8 cellular contexts compared by ENCODE assay signal in genomic region chr18:3297025-3297984, GRCh38. TPM values are rescaled to one million over a fixed set of nuclear protein-coding genes. Genes with fewer than 3 reads are reported as not detected.
DNase-seq lines count a peak whose midpoint lies in the region; FAIRE-seq and TF ChIP-seq lines count a peak whose summit lies in the region.

No MANE protein-coding gene starts in this region.

- H3K27me3 Mint-ChIP-seq in HFFc6 (ENCODE audit: insufficient read depth) = peaks cover 6% of the 10 kb centered on the region; the same call in 1 of the 2 replicates

- H3K36me3 Mint-ChIP-seq in HFFc6 (ENCODE audit: low read depth) = peaks cover 4% of the 10 kb centered on the region; the same call in 1 of the 2 replicates

- peaks cover 0 to 3% of the 10 kb centered on the region in 2 donors for H3K4me1 ChIP-seq in small intestine (ENCODE audit: control insufficient read depth in 2 of 2, insufficient read depth in 1 of 2, low read depth in 1 of 2, low read length in 1 of 2)

- peaks cover 21% of the 10 kb centered on the region; the same call in 1 of the 2 replicates for H3K9me3 Mint-ChIP-seq in HFFc6

- H3K9me3 ChIP-seq in small intestine (ENCODE audit: control insufficient read depth, low read depth) = no peaks in the 10 kb centered on the region

- H3K27ac ChIP-seq in small intestine (ENCODE audit: low read depth in 1 of 2, low read length in 1 of 2) = peak overlapping the region; percentile 50 to 82

- H3K4me3 ChIP-seq in GM12864 (ENCODE audit: low read depth, low read length) (peak overlapping the region; percentile 81), small intestine (ENCODE audit: low read depth in 1 of 2, low read length in 2 of 2) (peak overlapping the region; percentile 54 to 78)

- no peak overlapping the region for H3K27ac Mint-ChIP-seq in HFFc6

- peak; percentile 86 for DNase-seq in GM12864 (ENCODE audit: low read depth)
- DNase-seq in HFFc6 = peak; percentile 23
- peak; percentile 94 for DNase-seq in NAMALWA (ENCODE audit: low spot score)
- DNase-seq in UCSD-AML1 (lab: John Stamatoyannopoulos, UW; ENCODE audit: unreplicated experiment) = peak; percentile 87
- DNase-seq in brain pericyte (ENCODE audit: low read depth, low spot score) = peak; percentile 57
- peak; percentile 81 for DNase-seq in iPS-NIHi7 (ENCODE audit: extremely low spot score)
- DNase-seq in small intestine = peak; percentile 95
- DNase-seq in COLO829 (ENCODE audit: low spot score) = no peak

- H3K27me3 ChIP-seq in small intestine (ENCODE audit: control insufficient read depth in 2 of 2, insufficient read depth in 2 of 2, low read length in 2 of 2) = no peaks in the 10 kb centered on the region

- H3K4me3 Mint-ChIP-seq in HFFc6 = peak overlapping the region; percentile 72; the same call in 1 of the 2 replicates

- FAIRE-seq in small intestine (lab: Jason Lieb, UNC) = no peak

- peak; percentile 94 for TF ChIP-seq CTCF in GM12864 (IDR thresholded peaks at IDR 0.05; ENCODE audit: low read depth, low read length, missing control alignments)
- peak; percentile 52 for TF ChIP-seq CTCF in HFFc6 (IDR thresholded peaks at IDR 0.05)

- no peaks in the 10 kb centered on the region for H3K36me3 ChIP-seq in small intestine (ENCODE audit: control insufficient read depth in 2 of 2, insufficient read depth in 2 of 2, low read length in 2 of 2)

- peaks cover 33% of the 10 kb centered on the region for H3K4me1 Mint-ChIP-seq in HFFc6 (ENCODE audit: low read depth)

- 4 to 9% (median 6%) methylated on average over 17 to 18 of the region's 18 CpGs for WGBS in small intestine, 3 donors

RNA-seq across cellular contexts. Expression of gene MYL12B, which starts 35.4 kb away (rescaled TPM):
- 100 to 1,000 TPM; 590 to 686 (median 637) TPM for total RNA-seq in HFFc6 (2021; fragmentation: NEBNext Ultra II Directional; extraction: Animal tissue kit (Norgen Biotek cat#: 25700))
- polyA plus RNA-seq in small intestine = 1,000 to 10,000 TPM in 2 of 3 donors, 100 to 1,000 TPM in 1; 601 to 1,249 (median 1,170) TPM

RNA-seq across cellular contexts. Expression of gene MYL12A, which starts 49.7 kb away (rescaled TPM):
- total RNA-seq in HFFc6 (2021; fragmentation: NEBNext Ultra II Directional; extraction: Animal tissue kit (Norgen Biotek cat#: 25700)) = 100 to 1,000 TPM; 425 to 713 (median 651) TPM
- 100 to 1,000 TPM; 417 to 708 (median 665) TPM for polyA plus RNA-seq in small intestine
